Comparison of ENCODE assay signal across 27 cellular contexts in genomic region chr12:58883576-58884334, GRCh38. TPM values are rescaled to one million over a fixed set of nuclear protein-coding genes. Genes with fewer than 3 reads are reported as not detected.
DNase-seq lines count a peak whose midpoint lies in the region; ATAC-seq, FAIRE-seq and TF ChIP-seq lines count a peak whose summit lies in the region.
"Had no signal": no experiment of that assay in that cellular context is flagged by ENCODE, and none has a peak within 500 bp of the region (broad histone marks: within the 10 kb centered on the region; RNA-seq: fewer than 3 reads in every experiment).

No MANE protein-coding gene starts in this region.

- intact Hi-C loops in Right ventricle myocardium superior (cut with DNase I) = no loop called here

- no peaks in the 10 kb centered on the region for H3K9me3 Mint-ChIP-seq in endothelial cell (ENCODE audit: unreplicated experiment)
- H3K9me3 Mint-ChIP-seq: activated B cell treated with CpG ODN at 0.5 μM for 24 hours; activated T-helper 2 cell treated with anti-CD3 and anti-CD28 coated beads, Interferon-gamma antibody, Interleukin-2, Interleukin-4, amounts not matched to agents 10 μg/mL and 5 μg/mL and 100 μg/mL, durations not matched to agents 14 hours and 24 hours and 36 hours; HFFc6 had no signal

- TF ChIP-seq POLR2A in GM12891 (IDR thresholded peaks at IDR 0.05; ENCODE audit: low read depth, low read length) = no peak

- no peak for TF ChIP-seq CTCF in endothelial cell (IDR thresholded peaks at IDR 0.05; ENCODE audit: unreplicated experiment)

- no peaks in the 10 kb centered on the region for H3K27me3 Mint-ChIP-seq in endothelial cell (ENCODE audit: unreplicated experiment)
- H3K27me3 Mint-ChIP-seq: activated B cell treated with CpG ODN at 0.5 μM for 24 hours had no signal

- FAIRE-seq in GM12891 (lab: Jason Lieb, UNC) = peak; percentile 26
- FAIRE-seq: A204.1, colon, kidney had no signal

- no peak overlapping the region for H3K27ac Mint-ChIP-seq in endothelial cell (ENCODE audit: unreplicated experiment)
- H3K27ac Mint-ChIP-seq: activated B cell treated with CpG ODN at 0.5 μM for 24 hours; activated T-helper 2 cell treated with anti-CD3 and anti-CD28 coated beads, Interferon-gamma antibody, Interleukin-2, Interleukin-4, amounts not matched to agents 10 μg/mL and 5 μg/mL and 100 μg/mL, durations not matched to agents 14 hours and 24 hours and 36 hours; HFFc6 had no signal

- peak; percentile 39 for ATAC-seq in GM19463 (IDR thresholded peaks at IDR 0.05; ENCODE audit: unreplicated experiment)
- ATAC-seq in HG03196 (IDR thresholded peaks at IDR 0.05; ENCODE audit: unreplicated experiment) = peak; percentile 50
- no peak for ATAC-seq in Right ventricle myocardium superior (ENCODE audit: poor library complexity)
- ATAC-seq: gastroesophageal sphincter; stimulated activated naive CD8-positive, alpha-beta T cell treated with anti-CD3 and anti-CD28 coated beads, Interleukin-15, Interleukin-2, amounts not matched to agents 100 U/mL and 50 U/mL, for 24 hours had no signal

- H3K36me3 Mint-ChIP-seq in endothelial cell (ENCODE audit: low read depth, unreplicated experiment) = peaks cover 71% of the 10 kb centered on the region

- DNase-seq in GM12891 (ENCODE audit: insufficient read length, low spot score) (no peak), endothelial cell (ENCODE audit: low spot score) (no peak), NCI-H1930 (lab: John Stamatoyannopoulos, UW) (no peak), Right ventricle myocardium superior (no peak), Kasumi-1 (lab: John Stamatoyannopoulos, UW) (no peak), NCI-H1048 (lab: John Stamatoyannopoulos, UW) (no peak)
- DNase-seq: activated B cell treated with CpG ODN at 0.5 μM for 24 hours; activated CD4-positive, alpha-beta T cell treated with anti-CD3 and anti-CD28 coated beads, Interleukin-2, amount 50 U/mL, for 4 hours; activated CD8-positive, alpha-beta memory T cell treated with anti-CD3 and anti-CD28 coated beads, Interleukin-2, amount 50 U/mL, for 4 hours; BE2C; brain microvascular endothelial cell; DND-41; HFFc6; KBM-7; kidney; MV-4-11; NCI-H1694; stimulated activated CD4-positive, alpha-beta T cell treated with anti-CD3 and anti-CD28 coated beads, Interleukin-4, amount 100 ng/mL, for 24 hours; stimulated activated naive CD8-positive, alpha-beta T cell treated with anti-CD3 and anti-CD28 coated beads, Interleukin-15, Interleukin-2, amounts not matched to agents 100 U/mL and 50 U/mL, for 24 hours; T1000; thyroid gland had no signal

- H3K4me3 Mint-ChIP-seq in endothelial cell (ENCODE audit: unreplicated experiment) = peak overlapping the region; percentile 26
- H3K4me3 Mint-ChIP-seq: activated B cell treated with CpG ODN at 0.5 μM for 24 hours, HFFc6 had no signal

- H3K4me1 Mint-ChIP-seq in endothelial cell (ENCODE audit: unreplicated experiment) = peaks cover 7% of the 10 kb centered on the region
- H3K4me1 Mint-ChIP-seq: activated B cell treated with CpG ODN at 0.5 μM for 24 hours had no signal

TF ChIP-seq in GM12891, 5 proteins besides CTCF, POLR2A, EP300 and RAD21:
- TF ChIP-seq TAF1 (IDR thresholded peaks at IDR 0.05; ENCODE audit: low read depth, low read length) (no peak), POLR2AphosphoS5 (IDR thresholded peaks at IDR 0.05; ENCODE audit: low read depth, low read length) (no peak), SPI1 (IDR thresholded peaks at IDR 0.05; ENCODE audit: low read depth, low read length) (no peak), POU2F2 (IDR thresholded peaks at IDR 0.05; ENCODE audit: low read depth, low read length) (no peak)

RNA-seq across cellular contexts. Expression of gene LRIG3, which starts 36.5 kb away (rescaled TPM):
- 2.3 TPM for polyA plus RNA-seq in GM12891 (2012; ENCODE audit: low read depth, missing spikeins)
- total RNA-seq in endothelial cell (ENCODE audit: unreplicated experiment) (103 TPM), Right ventricle myocardium superior (5.5 TPM)
- total RNA-seq: activated B cell treated with CpG ODN at 0.5 μM for 24 hours had no signal

Comparison
In these comparisons a context has a peak if more than half of its experiments do, and no peak if none do; other contexts are left out.
1. RNA of gene LRIG3, which starts 36.5 kb away (total RNA-seq): 103 TPM in endothelial cell (single experiment); 5.5 TPM in Right ventricle myocardium superior (single experiment); every median in the first group is over 10 times any median in the second.